ENCODE assay signal across 2 cellular contexts in genomic region chr22:32880531-32880905, GRCh38.
TF ChIP-seq lines count a peak whose summit lies in the region.

No MANE protein-coding gene starts in this region.

TF ChIP-seq in HepG2, 621 proteins besides CTCF, POLR2A, EP300 and RAD21:
- peak; percentile 48; the same call in 1 of the 2 replicates for TF ChIP-seq ZNF629 (CRISPR knock-in tag; conservative IDR thresholded peaks at IDR 0.05)
- no peak for TF ChIP-seq CC2D1A (CRISPR knock-in tag; IDR thresholded peaks at IDR 0.05)
TF ChIP-seq in HepG2: peak in this region for 1.

TF ChIP-seq in K562, 482 proteins besides CTCF, POLR2A, EP300 and RAD21:
- TF ChIP-seq KDM1A (IDR thresholded peaks at IDR 0.05) (no peak), PHF8 (IDR thresholded peaks at IDR 0.05; ENCODE audit: borderline replicate concordance, low read length) (no peak), SMARCA5 (IDR thresholded peaks at IDR 0.05) (0 out of 2 replicates have a peak, but pooled peaks have one; percentile 29), ZNF3 (CRISPR knock-in tag; IDR thresholded peaks at IDR 0.05) (peak; percentile 90), RBM25 (IDR thresholded peaks at IDR 0.05; ENCODE audit: low read depth, low read length, severe bottlenecking) (peak; percentile 89), BCOR (IDR thresholded peaks at IDR 0.05) (peak; percentile 62; the same call in 1 of the 2 replicates), MCM5 (IDR thresholded peaks at IDR 0.05; ENCODE audit: low read depth) (no peak)
- TF ChIP-seq, protein P1, sequence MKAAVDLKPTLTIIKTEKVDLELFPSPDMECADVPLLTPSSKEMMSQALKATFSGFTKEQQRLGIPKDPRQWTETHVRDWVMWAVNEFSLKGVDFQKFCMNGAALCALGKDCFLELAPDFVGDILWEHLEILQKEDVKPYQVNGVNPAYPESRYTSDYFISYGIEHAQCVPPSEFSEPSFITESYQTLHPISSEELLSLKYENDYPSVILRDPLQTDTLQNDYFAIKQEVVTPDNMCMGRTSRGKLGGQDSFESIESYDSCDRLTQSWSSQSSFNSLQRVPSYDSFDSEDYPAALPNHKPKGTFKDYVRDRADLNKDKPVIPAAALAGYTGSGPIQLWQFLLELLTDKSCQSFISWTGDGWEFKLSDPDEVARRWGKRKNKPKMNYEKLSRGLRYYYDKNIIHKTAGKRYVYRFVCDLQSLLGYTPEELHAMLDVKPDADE (conservative IDR thresholded peaks at IDR 0.05; ENCODE audit: control insufficient read depth, low read depth, low read length): no peak
